1 cellular context compared by ENCODE assay signal in the genomic region with DNA sequence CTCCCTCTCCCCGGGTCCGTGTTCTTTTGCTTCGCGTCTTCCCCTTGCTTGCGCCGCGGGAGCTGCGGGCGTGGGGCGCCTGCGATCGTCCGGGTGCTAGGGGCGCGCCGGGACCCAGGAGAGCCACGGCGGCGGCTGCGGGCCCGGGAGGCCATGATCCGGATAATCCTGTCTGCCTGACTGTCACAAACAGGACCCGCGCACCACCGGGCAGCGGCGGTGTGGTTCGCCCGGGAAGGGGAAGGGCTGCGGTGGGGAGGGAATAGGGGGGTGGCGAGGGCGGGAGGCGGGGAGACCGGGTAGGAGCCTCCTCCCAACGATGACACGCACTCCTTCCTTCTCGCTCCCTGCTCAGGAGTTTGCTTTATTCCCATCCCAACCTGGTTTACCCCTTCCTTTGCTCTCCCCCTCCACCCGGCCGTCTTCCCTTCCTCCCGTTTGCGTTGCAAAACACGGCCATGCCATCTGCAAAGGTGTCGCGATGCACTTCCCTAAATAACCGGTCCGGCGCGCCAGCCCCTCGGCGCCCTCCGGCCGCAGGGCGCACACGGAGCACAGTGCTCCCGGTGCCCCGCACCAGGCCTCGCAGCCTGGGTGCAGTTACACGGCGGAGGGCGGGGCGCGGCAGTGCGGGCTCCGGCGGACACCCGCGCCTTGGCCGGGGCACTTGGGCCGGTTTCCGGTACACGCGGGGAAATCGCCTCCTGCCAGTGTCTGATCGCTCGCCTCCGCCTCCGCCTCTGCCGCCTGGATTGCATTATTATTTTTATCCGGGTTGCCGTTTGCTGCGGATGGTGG.
TF ChIP-seq lines count a peak whose summit lies in the region.

No MANE protein-coding gene starts in this region.

TF ChIP-seq in HepG2, 621 proteins besides CTCF, POLR2A, EP300 and RAD21 (continued from another document and continues in another):
- TF ChIP-seq ZNF761 (CRISPR knock-in tag; conservative IDR thresholded peaks at IDR 0.05): 0 out of 2 replicates have a peak, but pooled peaks have one; percentile 19
- TF ChIP-seq ZNF510 (CRISPR knock-in tag; IDR thresholded peaks at IDR 0.05; ENCODE audit: low read depth): no peak
- TF ChIP-seq ZNF383 (CRISPR knock-in tag; IDR thresholded peaks at IDR 0.05; ENCODE audit: borderline replicate concordance): no peak
- TF ChIP-seq KDM5A (IDR thresholded peaks at IDR 0.05; ENCODE audit: borderline replicate concordance, low read length): no peak
- TF ChIP-seq MBD4 (IDR thresholded peaks at IDR 0.05; ENCODE audit: borderline replicate concordance, low read length): no peak
- TF ChIP-seq KDM3A (CRISPR knock-in tag; IDR thresholded peaks at IDR 0.05; ENCODE audit: low read depth): no peak
- no peak for TF ChIP-seq ZFP62 (CRISPR knock-in tag; IDR thresholded peaks at IDR 0.05)
- no peak for TF ChIP-seq ATF2 (CRISPR knock-in tag; IDR thresholded peaks at IDR 0.05)
- TF ChIP-seq ZKSCAN8 (CRISPR knock-in tag; IDR thresholded peaks at IDR 0.05; ENCODE audit: borderline replicate concordance): no peak
- no peak for TF ChIP-seq IRF1 (CRISPR knock-in tag; IDR thresholded peaks at IDR 0.05; ENCODE audit: low read depth)
- no peak for TF ChIP-seq HDAC2 (CRISPR knock-in tag; IDR thresholded peaks at IDR 0.05)
- peak; percentile 42 for TF ChIP-seq YY1 (IDR thresholded peaks at IDR 0.05; ENCODE audit: insufficient read depth, insufficient replicate concordance, low read depth, low read length)
- TF ChIP-seq IKZF1 (IDR thresholded peaks at IDR 0.05): no peak
- TF ChIP-seq CREB1 (IDR thresholded peaks at IDR 0.05): no peak
- TF ChIP-seq CREB1 (CRISPR knock-in tag; IDR thresholded peaks at IDR 0.05): no peak
- no peak for TF ChIP-seq FOXO4 (CRISPR knock-in tag; conservative IDR thresholded peaks at IDR 0.05)
- TF ChIP-seq ZBTB38 (CRISPR knock-in tag; IDR thresholded peaks at IDR 0.05): no peak
- no peak for TF ChIP-seq HOXA3 (CRISPR knock-in tag; IDR thresholded peaks at IDR 0.05)
- no peak for TF ChIP-seq EED (CRISPR knock-in tag; IDR thresholded peaks at IDR 0.05)
- TF ChIP-seq ZNF75D (CRISPR knock-in tag; IDR thresholded peaks at IDR 0.05; ENCODE audit: borderline replicate concordance): no peak
- no peak for TF ChIP-seq ZBTB49 (CRISPR knock-in tag; IDR thresholded peaks at IDR 0.05; ENCODE audit: borderline replicate concordance)
- TF ChIP-seq STAT5B (CRISPR knock-in tag; IDR thresholded peaks at IDR 0.05): no peak
- no peak for TF ChIP-seq ZNF749 (CRISPR knock-in tag; IDR thresholded peaks at IDR 0.05; ENCODE audit: borderline replicate concordance)
- TF ChIP-seq, protein P1, sequence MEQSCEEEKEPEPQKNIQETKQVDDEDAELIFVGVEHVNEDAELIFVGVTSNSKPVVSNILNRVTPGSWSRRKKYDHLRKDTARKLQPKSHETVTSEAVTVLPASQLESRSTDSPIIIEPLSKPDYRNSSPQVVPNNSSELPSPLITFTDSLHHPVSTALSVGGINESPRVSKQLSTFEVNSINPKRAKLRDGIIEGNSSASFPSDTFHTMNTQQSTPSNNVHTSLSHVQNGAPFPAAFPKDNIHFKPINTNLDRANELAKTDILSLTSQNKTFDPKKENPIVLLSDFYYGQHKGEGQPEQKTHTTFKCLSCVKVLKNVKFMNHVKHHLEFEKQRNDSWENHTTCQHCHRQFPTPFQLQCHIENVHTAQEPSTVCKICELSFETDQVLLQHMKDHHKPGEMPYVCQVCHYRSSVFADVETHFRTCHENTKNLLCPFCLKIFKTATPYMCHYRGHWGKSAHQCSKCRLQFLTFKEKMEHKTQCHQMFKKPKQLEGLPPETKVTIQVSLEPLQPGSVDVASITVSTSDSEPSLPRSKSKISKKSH (CRISPR knock-in tag; IDR thresholded peaks at IDR 0.05; ENCODE audit: borderline replicate concordance): no peak
- no peak for TF ChIP-seq KDM6A (CRISPR knock-in tag; IDR thresholded peaks at IDR 0.05; ENCODE audit: low read depth)
- peak; percentile 38; the same call in 1 of the 2 replicates for TF ChIP-seq ZNF558 (CRISPR knock-in tag; IDR thresholded peaks at IDR 0.05; ENCODE audit: borderline replicate concordance)
- no peak for TF ChIP-seq ZNF253 (CRISPR knock-in tag; IDR thresholded peaks at IDR 0.05; ENCODE audit: borderline replicate concordance)
- no peak for TF ChIP-seq ZMYM2 (CRISPR knock-in tag; IDR thresholded peaks at IDR 0.05)
- no peak for TF ChIP-seq ZNF501 (CRISPR knock-in tag; IDR thresholded peaks at IDR 0.05)
- TF ChIP-seq ZFAT (CRISPR knock-in tag; conservative IDR thresholded peaks at IDR 0.05): no peak
- TF ChIP-seq ZNF460 (CRISPR knock-in tag; IDR thresholded peaks at IDR 0.05; ENCODE audit: borderline replicate concordance): no peak
- peak; percentile 28 for TF ChIP-seq RBM39 (IDR thresholded peaks at IDR 0.05; ENCODE audit: low read depth, low read length, poor library complexity, severe bottlenecking)
- TF ChIP-seq TEAD2 (CRISPR knock-in tag; IDR thresholded peaks at IDR 0.05): no peak
- TF ChIP-seq THAP11 (CRISPR knock-in tag; IDR thresholded peaks at IDR 0.05): no peak
- no peak for TF ChIP-seq ZNF710 (CRISPR knock-in tag; IDR thresholded peaks at IDR 0.05; ENCODE audit: borderline replicate concordance)
- peak; percentile 16; the same call in 1 of the 2 replicates for TF ChIP-seq KMT2A (CRISPR knock-in tag; IDR thresholded peaks at IDR 0.05)
- TF ChIP-seq TBL1XR1 (IDR thresholded peaks at IDR 0.05; ENCODE audit: borderline replicate concordance, low read length, partially characterized antibody): no peak
- TF ChIP-seq SRF (IDR thresholded peaks at IDR 0.05; ENCODE audit: low read depth, low read length): no peak
- TF ChIP-seq NR2C2 (CRISPR knock-in tag; IDR thresholded peaks at IDR 0.05; ENCODE audit: borderline replicate concordance): no peak
- no peak for TF ChIP-seq NCOA5 (CRISPR knock-in tag; IDR thresholded peaks at IDR 0.05)
- TF ChIP-seq ATF5 (CRISPR knock-in tag; IDR thresholded peaks at IDR 0.05; ENCODE audit: low read depth): no peak
- TF ChIP-seq, protein P2, sequence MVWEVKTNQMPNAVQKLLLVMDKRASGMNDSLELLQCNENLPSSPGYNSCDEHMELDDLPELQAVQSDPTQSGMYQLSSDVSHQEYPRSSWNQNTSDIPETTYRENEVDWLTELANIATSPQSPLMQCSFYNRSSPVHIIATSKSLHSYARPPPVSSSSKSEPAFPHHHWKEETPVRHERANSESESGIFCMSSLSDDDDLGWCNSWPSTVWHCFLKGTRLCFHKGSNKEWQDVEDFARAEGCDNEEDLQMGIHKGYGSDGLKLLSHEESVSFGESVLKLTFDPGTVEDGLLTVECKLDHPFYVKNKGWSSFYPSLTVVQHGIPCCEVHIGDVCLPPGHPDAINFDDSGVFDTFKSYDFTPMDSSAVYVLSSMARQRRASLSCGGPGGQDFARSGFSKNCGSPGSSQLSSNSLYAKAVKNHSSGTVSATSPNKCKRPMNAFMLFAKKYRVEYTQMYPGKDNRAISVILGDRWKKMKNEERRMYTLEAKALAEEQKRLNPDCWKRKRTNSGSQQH (CRISPR knock-in tag; IDR thresholded peaks at IDR 0.05; ENCODE audit: low read depth): no peak
- no peak for TF ChIP-seq TOE1 (CRISPR knock-in tag; IDR thresholded peaks at IDR 0.05)
- no peak for TF ChIP-seq SUZ12 (IDR thresholded peaks at IDR 0.05; ENCODE audit: low read depth, low read length)
- no peak for TF ChIP-seq ZNF691 (CRISPR knock-in tag; IDR thresholded peaks at IDR 0.05; ENCODE audit: borderline replicate concordance, low read depth)
- TF ChIP-seq ZNF224 (CRISPR knock-in tag; IDR thresholded peaks at IDR 0.05): no peak
- no peak for TF ChIP-seq RFX5 (IDR thresholded peaks at IDR 0.05; ENCODE audit: low read depth, low read length)
- no peak for TF ChIP-seq MZF1 (CRISPR knock-in tag; IDR thresholded peaks at IDR 0.05; ENCODE audit: borderline replicate concordance)
- no peak for TF ChIP-seq REL (CRISPR knock-in tag; conservative IDR thresholded peaks at IDR 0.05)
- TF ChIP-seq, protein P3, sequence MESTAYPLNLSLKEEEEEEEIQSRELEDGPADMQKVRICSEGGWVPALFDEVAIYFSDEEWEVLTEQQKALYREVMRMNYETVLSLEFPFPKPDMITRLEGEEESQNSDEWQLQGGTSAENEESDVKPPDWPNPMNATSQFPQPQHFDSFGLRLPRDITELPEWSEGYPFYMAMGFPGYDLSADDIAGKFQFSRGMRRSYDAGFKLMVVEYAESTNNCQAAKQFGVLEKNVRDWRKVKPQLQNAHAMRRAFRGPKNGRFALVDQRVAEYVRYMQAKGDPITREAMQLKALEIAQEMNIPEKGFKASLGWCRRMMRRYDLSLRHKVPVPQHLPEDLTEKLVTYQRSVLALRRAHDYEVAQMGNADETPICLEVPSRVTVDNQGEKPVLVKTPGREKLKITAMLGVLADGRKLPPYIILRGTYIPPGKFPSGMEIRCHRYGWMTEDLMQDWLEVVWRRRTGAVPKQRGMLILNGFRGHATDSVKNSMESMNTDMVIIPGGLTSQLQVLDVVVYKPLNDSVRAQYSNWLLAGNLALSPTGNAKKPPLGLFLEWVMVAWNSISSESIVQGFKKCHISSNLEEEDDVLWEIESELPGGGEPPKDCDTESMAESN (CRISPR knock-in tag; conservative IDR thresholded peaks at IDR 0.05): 0 out of 2 replicates have a peak, but pooled peaks have one; percentile 33
- no peak for TF ChIP-seq ZNF790 (CRISPR knock-in tag; IDR thresholded peaks at IDR 0.05; ENCODE audit: borderline replicate concordance)
- no peak for TF ChIP-seq KLF13 (CRISPR knock-in tag; IDR thresholded peaks at IDR 0.05)
- no peak for TF ChIP-seq GATAD2A (CRISPR knock-in tag; IDR thresholded peaks at IDR 0.05)
- TF ChIP-seq FOXC1 (CRISPR knock-in tag; IDR thresholded peaks at IDR 0.05; ENCODE audit: borderline replicate concordance): no peak
- no peak for TF ChIP-seq CAMTA2 (CRISPR knock-in tag; IDR thresholded peaks at IDR 0.05; ENCODE audit: borderline replicate concordance)
